1 cellular context compared by ENCODE assay signal in genomic region chr11:123251656-123252344, GRCh38.
TF ChIP-seq lines count a peak whose summit lies in the region.

No MANE protein-coding gene starts in this region.

TF ChIP-seq in IMR-90, 13 proteins besides CTCF, POLR2A, EP300 and RAD21 (continued from another document):
- no peak for TF ChIP-seq ELK1 (IDR thresholded peaks at IDR 0.05; ENCODE audit: borderline replicate concordance, low read depth, low read length)
